Comparison of ENCODE assay signal across 14 cellular contexts in genomic region chr3:63557912-63558311, GRCh38.
DNase-seq lines count a peak whose midpoint lies in the region; ATAC-seq and TF ChIP-seq lines count a peak whose summit lies in the region.
"Had no signal": no experiment of that assay in that cellular context is flagged by ENCODE, and none has a peak within 500 bp of the region (broad histone marks: within the 10 kb centered on the region; RNA-seq: fewer than 3 reads in every experiment).

No MANE protein-coding gene starts in this region.

- H3K36me3 ChIP-seq in prostate gland: no peaks in the 10 kb centered on the region
- H3K36me3 ChIP-seq: cardiac muscle cell had no signal

- peak; percentile 78 for ATAC-seq in GM19438 (IDR thresholded peaks at IDR 0.05; ENCODE audit: low read depth, unreplicated experiment)
- peak; percentile 99 for ATAC-seq in HG02852 (IDR thresholded peaks at IDR 0.05; ENCODE audit: unreplicated experiment)
- peak; percentile 94 for ATAC-seq in HG03565 (IDR thresholded peaks at IDR 0.05; ENCODE audit: unreplicated experiment)
- no peak for ATAC-seq in HG03280 (IDR thresholded peaks at IDR 0.05; ENCODE audit: unreplicated experiment)
- ATAC-seq: A549 had no signal

- TF ChIP-seq CTCF in GM12864 (IDR thresholded peaks at IDR 0.05; ENCODE audit: low read depth, low read length, missing control alignments) (no peak), prostate gland (IDR thresholded peaks at IDR 0.05) (no peak)

- no peak overlapping the region for H3K27ac ChIP-seq in prostate gland
- H3K27ac ChIP-seq: A549, cardiac muscle cell, HL-60 had no signal

- H3K27me3 ChIP-seq in prostate gland (replicated peaks; ENCODE audit: insufficient read depth): no peaks in the 10 kb centered on the region
- H3K27me3 ChIP-seq: cardiac muscle cell had no signal

- no peaks in the 10 kb centered on the region for H3K9me3 ChIP-seq in prostate gland
- H3K9me3 ChIP-seq: A549 had no signal

- intact Hi-C loops in prostate gland (cut with DNase I): no loop called here

- no peaks in the 10 kb centered on the region for H3K4me1 ChIP-seq in prostate gland (replicated peaks)
- H3K4me1 ChIP-seq: A549 had no signal

- H3K4me3 ChIP-seq in GM12864 (ENCODE audit: low read depth, low read length) (no peak overlapping the region), prostate gland (no peak overlapping the region)
- H3K4me3 ChIP-seq: A549, cardiac muscle cell had no signal

- DNase-seq in GM12864 (ENCODE audit: low read depth) (peak; percentile 3), germinal center (ENCODE audit: low spot score) (no peak), prostate gland (ENCODE audit: low spot score) (no peak)
- no peak for DNase-seq in activated CD4-positive, alpha-beta T cell treated with anti-CD3 and anti-CD28 coated beads, Interleukin-2, amount 50 U/mL, for 1 hour
- DNase-seq: COR-L47; stimulated activated CD4-positive, alpha-beta T cell treated with anti-CD3 and anti-CD28 coated beads, Interleukin-2, amount 100 ng/mL, for 24 hours; T1000 had no signal

- no peak for TF ChIP-seq POLR2A in prostate gland (IDR thresholded peaks at IDR 0.05)
